8 cellular contexts compared by ENCODE assay signal in the genomic region with DNA sequence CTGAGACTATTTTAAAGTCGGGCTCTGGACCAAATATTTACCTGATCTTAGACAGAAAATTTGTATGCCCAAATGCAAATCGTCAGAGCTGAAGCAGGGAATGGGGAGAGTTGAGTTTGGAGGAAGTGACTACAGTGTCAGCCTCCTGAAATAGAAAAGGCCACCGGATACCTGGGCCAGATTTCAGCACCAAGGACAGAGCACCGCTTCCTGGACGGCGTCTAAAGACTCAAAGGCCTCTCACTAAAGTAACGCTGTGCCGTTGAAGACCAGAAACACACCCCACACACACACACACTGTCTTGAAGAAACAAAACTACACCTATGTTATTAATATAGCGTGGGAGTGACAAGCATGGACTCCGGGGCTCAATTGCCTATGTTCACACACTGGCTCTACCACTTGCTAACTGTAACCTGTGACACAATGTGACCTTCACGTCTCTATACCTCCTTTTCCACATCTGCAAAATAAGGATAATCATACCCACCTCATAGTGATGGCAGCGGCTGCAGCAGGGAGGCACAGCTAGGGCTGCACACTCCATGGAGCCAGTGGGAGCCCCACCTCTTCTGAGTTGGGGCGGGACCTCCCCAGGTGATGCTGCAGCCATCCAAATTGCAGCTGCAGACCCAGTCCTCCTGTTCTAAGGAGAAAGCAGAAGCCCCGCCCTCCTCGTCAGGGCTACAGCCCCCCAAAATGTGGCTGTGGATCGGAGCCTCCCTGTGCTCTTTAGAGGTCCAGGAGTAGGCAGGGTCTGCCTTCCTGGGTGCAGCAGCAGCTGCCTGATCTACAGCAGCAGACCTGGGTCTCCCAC. TPM values are rescaled to one million over a fixed set of nuclear protein-coding genes. Genes with fewer than 3 reads are reported as not detected.
DNase-seq lines count a peak whose midpoint lies in the region; ATAC-seq and TF ChIP-seq lines count a peak whose summit lies in the region.

No MANE protein-coding gene starts in this region.

- no peak for TF ChIP-seq CTCF in GM20000 (IDR thresholded peaks at IDR 0.05; ENCODE audit: extremely low read depth, missing control alignments)

- peaks cover 3% of the 10 kb centered on the region for H3K4me1 Mint-ChIP-seq in activated naive CD4-positive, alpha-beta T cell treated with anti-CD3 and anti-CD28 coated beads for 36 hours (ENCODE audit: low read depth)
- H3K4me1 Mint-ChIP-seq in immature natural killer cell: no peaks in the 10 kb centered on the region

- CTCF ChIA-PET in activated naive CD4-positive, alpha-beta T cell treated with anti-CD3 and anti-CD28 coated beads for 36 hours (lab: Charles Lee): interaction anchor here (0.7 kb wide), 1 partner anchor 156 kb away, joined by 4 read pairs; no protein-coding TSS in a partner anchor

- H3K9me3 Mint-ChIP-seq in activated naive CD4-positive, alpha-beta T cell treated with anti-CD3 and anti-CD28 coated beads for 36 hours: no peaks in the 10 kb centered on the region
- H3K9me3 Mint-ChIP-seq in immature natural killer cell: no peaks in the 10 kb centered on the region

- no peak overlapping the region for H3K27ac Mint-ChIP-seq in activated naive CD4-positive, alpha-beta T cell treated with anti-CD3 and anti-CD28 coated beads for 36 hours
- no peak overlapping the region for H3K27ac Mint-ChIP-seq in immature natural killer cell

- peak; percentile 61 for DNase-seq in GM20000 (ENCODE audit: low spot score)
- peak; percentile 49 for DNase-seq in RPMI7951 (ENCODE audit: low read depth)
- peak; percentile 84 for DNase-seq in activated naive CD4-positive, alpha-beta T cell treated with anti-CD3 and anti-CD28 coated beads for 36 hours
- DNase-seq in immature natural killer cell: peak; percentile 46 to 69 (median 60)
- peak; percentile 15 to 46 (median 28) for DNase-seq in stimulated activated CD4-positive, alpha-beta T cell treated with anti-CD3 and anti-CD28 coated beads, TNF-alpha, amount 100 ng/mL, for 48 hours (ENCODE audit: low read depth in 3 of 3)
- DNase-seq in NCI-H2107 treated with DMSO at 0.1 percent for 48 hours (lab: John Stamatoyannopoulos, UW; ENCODE audit: unreplicated experiment): no peak

- no peak overlapping the region for H3K4me3 Mint-ChIP-seq in activated naive CD4-positive, alpha-beta T cell treated with anti-CD3 and anti-CD28 coated beads for 36 hours
- no peak overlapping the region for H3K4me3 Mint-ChIP-seq in immature natural killer cell

- H3K36me3 Mint-ChIP-seq in activated naive CD4-positive, alpha-beta T cell treated with anti-CD3 and anti-CD28 coated beads for 36 hours (ENCODE audit: low read depth): no peaks in the 10 kb centered on the region
- no peaks in the 10 kb centered on the region for H3K36me3 Mint-ChIP-seq in immature natural killer cell

- ATAC-seq in GM18502 (IDR thresholded peaks at IDR 0.05; ENCODE audit: poor library complexity, unreplicated experiment) (no peak), HG03159 (IDR thresholded peaks at IDR 0.05; ENCODE audit: unreplicated experiment) (no peak)

- intact Hi-C loops in activated naive CD4-positive, alpha-beta T cell treated with anti-CD3 and anti-CD28 coated beads for 36 hours (cut with micrococcal nuclease): no loop called here

- peaks cover 2% of the 10 kb centered on the region for H3K27me3 Mint-ChIP-seq in activated naive CD4-positive, alpha-beta T cell treated with anti-CD3 and anti-CD28 coated beads for 36 hours (ENCODE audit: low read depth)
- peaks cover 4 to 15% (median 14%) of the 10 kb centered on the region in 3 donors for H3K27me3 Mint-ChIP-seq in immature natural killer cell (ENCODE audit: low read depth in 3 of 3)

RNA-seq across cellular contexts. Expression of gene KRT76, which starts 35.6 kb away (rescaled TPM):
- total RNA-seq in RPMI7951 (2014; rRNA removed; shearing (Covaris generic)): not detected in 2 replicates
- not detected for total RNA-seq in activated naive CD4-positive, alpha-beta T cell treated with anti-CD3 and anti-CD28 coated beads for 36 hours
- not detected for polyA plus RNA-seq in immature natural killer cell

RNA-seq across cellular contexts. Expression of gene KRT77, which starts 38.3 kb away (rescaled TPM):
- total RNA-seq in RPMI7951 (2014; rRNA removed; shearing (Covaris generic)): not detected in 2 replicates
- not detected for total RNA-seq in activated naive CD4-positive, alpha-beta T cell treated with anti-CD3 and anti-CD28 coated beads for 36 hours
- polyA plus RNA-seq in immature natural killer cell: not detected

RNA-seq across cellular contexts. Expression of gene KRT3, which starts 54.3 kb away (rescaled TPM):
- total RNA-seq in RPMI7951 (2014; rRNA removed; shearing (Covaris generic)): 0.12 TPM in 1 of 2 replicates, not detected in the other
- not detected for total RNA-seq in activated naive CD4-positive, alpha-beta T cell treated with anti-CD3 and anti-CD28 coated beads for 36 hours
- not detected for polyA plus RNA-seq in immature natural killer cell
